Comparison of ENCODE assay signal across 1 cellular context in genomic region chr3:100708644-100708988, GRCh38.
TF ChIP-seq lines count a peak whose summit lies in the region.

No MANE protein-coding gene starts in this region.

TF ChIP-seq in HCT116, 20 proteins besides CTCF, POLR2A, EP300 and RAD21 (continued from another document):
- TF ChIP-seq ZBTB33 (IDR thresholded peaks at IDR 0.05; ENCODE audit: extremely low read depth, insufficient replicate concordance, low read length), result no peak
- TF ChIP-seq ATF3 (IDR thresholded peaks at IDR 0.05), result no peak
- TF ChIP-seq CEBPB (IDR thresholded peaks at IDR 0.05; ENCODE audit: low read depth), result no peak
- peak; percentile 13; the same call in 1 of the 2 replicates for TF ChIP-seq JUND (IDR thresholded peaks at IDR 0.05)
- TF ChIP-seq TCF7L2 (IDR thresholded peaks at IDR 0.05; ENCODE audit: borderline replicate concordance, extremely low read depth, insufficient read depth, insufficient read length), result no peak
- TF ChIP-seq EGR1 (IDR thresholded peaks at IDR 0.05; ENCODE audit: low read depth), result no peak
- no peak for TF ChIP-seq ZNF274 (IDR thresholded peaks at IDR 0.05; ENCODE audit: low read depth, low read length)
- no peak for TF ChIP-seq ELF1 (IDR thresholded peaks at IDR 0.05; ENCODE audit: borderline replicate concordance, low read depth)
